ENCODE assay signal across 9 cellular contexts in the genomic region with DNA sequence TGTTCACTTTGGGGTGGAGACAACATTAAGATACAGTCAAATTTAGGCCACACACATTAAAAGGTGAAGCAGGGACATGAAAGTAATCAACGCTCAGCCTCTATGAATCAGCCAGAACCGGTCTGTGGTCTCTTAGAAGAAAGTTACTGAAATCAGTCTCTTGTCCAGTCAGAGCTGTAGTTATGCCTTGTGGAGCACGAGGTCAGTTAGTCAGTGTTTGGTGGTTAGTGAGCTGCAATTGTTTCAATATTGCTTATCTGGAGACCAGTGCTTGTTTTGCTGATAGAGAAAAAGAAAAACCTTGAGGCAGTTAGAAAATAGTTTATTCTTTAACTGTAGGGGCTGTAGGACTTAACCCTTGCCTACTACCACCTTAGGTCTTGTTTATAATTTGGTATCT.
A peak's percentile ranks its signal among the peaks of the same experiment; 100 is the strongest.
DNase-seq lines count a peak whose midpoint lies in the region; ATAC-seq, FAIRE-seq and TF ChIP-seq lines count a peak whose summit lies in the region.
"Had no signal": no experiment of that assay in that cellular context is flagged by ENCODE, and none has a peak within 500 bp of the region (broad histone marks: within the 10 kb centered on the region; RNA-seq: fewer than 3 reads in every experiment).

No MANE protein-coding gene starts in this region.

- H3K79me2 ChIP-seq in astrocyte (ENCODE audit: insufficient read depth, low read length), result no peaks in the 10 kb centered on the region

- H3K9ac ChIP-seq in astrocyte (ENCODE audit: low read length), result peak overlapping the region; percentile 33
- H3K9ac ChIP-seq: BLaER1 had no signal

- H3K9me3 ChIP-seq in astrocyte (ENCODE audit: insufficient read depth, low read depth, low read length), result no peaks in the 10 kb centered on the region
- H3K9me3 ChIP-seq in HAP-1, result no peaks in the 10 kb centered on the region

- H3K27me3 ChIP-seq in astrocyte (ENCODE audit: insufficient read depth, low read length) (no peaks in the 10 kb centered on the region), HAP-1 (ENCODE audit: low read depth) (no peaks in the 10 kb centered on the region)
- H3K27me3 ChIP-seq: BLaER1 had no signal

- TF ChIP-seq CTCF in astrocyte (IDR thresholded peaks at IDR 0.05; ENCODE audit: insufficient read depth, low read depth, low read length), result no peak

- CTCF ChIA-PET in activated CD8-positive, alpha-beta memory T cell treated with anti-CD3 and anti-CD28 coated beads, Interleukin-2, amount 10 ng/mL, durations not matched to agents 7 days and 5 days (lab: Charles Lee), result interaction anchor here (1.3 to 1.9 kb wide), 2 partner anchors 12 to 324 kb away, joined by 3 to 10 read pairs; no protein-coding TSS in a partner anchor

- H4K20me1 ChIP-seq in astrocyte (ENCODE audit: insufficient read depth, low read length), result no peaks in the 10 kb centered on the region
- H4K20me1 ChIP-seq: BLaER1 had no signal

- H2AFZ ChIP-seq in astrocyte (ENCODE audit: low read depth, low read length), result no peak overlapping the region

- H3K4me1 ChIP-seq in astrocyte (ENCODE audit: insufficient read depth, low read length) (peaks cover 18% of the 10 kb centered on the region), HAP-1 (no peaks in the 10 kb centered on the region)
- H3K4me1 ChIP-seq: BLaER1 had no signal

- H3K4me2 ChIP-seq in astrocyte (ENCODE audit: low read length), result peak overlapping the region; percentile 92
- H3K4me2 ChIP-seq: BLaER1 had no signal

- H3K27me3 Mint-ChIP-seq in activated CD8-positive, alpha-beta memory T cell treated with anti-CD3 and anti-CD28 coated beads, Interleukin-2, amount 10 ng/mL, durations not matched to agents 7 days and 5 days, result peaks cover 33% of the 10 kb centered on the region
- no peaks in the 10 kb centered on the region for H3K27me3 Mint-ChIP-seq in astrocyte (ENCODE audit: low read depth, unreplicated experiment)

- FAIRE-seq in astrocyte (lab: Jason Lieb, UNC), result peak; percentile 94

- in situ Hi-C loops in HAP-1 (cut with MboI; ENCODE audit: low sequenced_read_pairs), result loop anchor here (25.0 kb wide), 1 partner anchor 692 kb away; the partner anchor contains the start of gene KIF27

- peak; percentile 51 for DNase-seq in activated CD8-positive, alpha-beta memory T cell treated with anti-CD3 and anti-CD28 coated beads, Interleukin-2, amount 10 ng/mL, durations not matched to agents 7 days and 5 days
- DNase-seq in activated CD8-positive, alpha-beta memory T cell treated with anti-CD3 and anti-CD28 coated beads for 24 hours, result no peak
- DNase-seq in astrocyte (ENCODE audit: low read depth) (peak; percentile 89), AML-193 (lab: John Stamatoyannopoulos, UW) (no peak), HAP-1 (ENCODE audit: low spot score in 2 of 2) (no peak)
- no peak for DNase-seq in stimulated activated effector memory CD8-positive, alpha-beta T cell treated with anti-CD3 and anti-CD28 coated beads, Interleukin-12 subunit alpha, Interleukin-12 subunit beta, amount 100 ng/mL, for 72 hours (ENCODE audit: low spot score in 2 of 2)
- no peak for DNase-seq in activated CD4-positive, alpha-beta T cell treated with anti-CD3 and anti-CD28 coated beads, Interleukin-2, amount 50 U/mL, for 4 hours

- H3K36me3 ChIP-seq in astrocyte (ENCODE audit: insufficient read depth, low read length), result no peaks in the 10 kb centered on the region
- H3K36me3 ChIP-seq in HAP-1 (replicated peaks), result no peaks in the 10 kb centered on the region
- H3K36me3 ChIP-seq: BLaER1 had no signal

- H3K4me1 Mint-ChIP-seq in activated CD8-positive, alpha-beta memory T cell treated with anti-CD3 and anti-CD28 coated beads, Interleukin-2, amount 10 ng/mL, durations not matched to agents 7 days and 5 days, result peaks cover 13% of the 10 kb centered on the region
- H3K4me1 Mint-ChIP-seq in astrocyte (ENCODE audit: low read depth, unreplicated experiment), result peaks cover 18% of the 10 kb centered on the region
- peaks cover 19% of the 10 kb centered on the region for H3K4me1 Mint-ChIP-seq in stimulated activated effector memory CD8-positive, alpha-beta T cell treated with anti-CD3 and anti-CD28 coated beads, Interleukin-12 subunit alpha, Interleukin-12 subunit beta, amount 100 ng/mL, for 72 hours

- H3K36me3 Mint-ChIP-seq in activated CD8-positive, alpha-beta memory T cell treated with anti-CD3 and anti-CD28 coated beads, Interleukin-2, amount 10 ng/mL, durations not matched to agents 7 days and 5 days, result no peaks in the 10 kb centered on the region
- H3K36me3 Mint-ChIP-seq in astrocyte (ENCODE audit: low read depth, unreplicated experiment), result no peaks in the 10 kb centered on the region
- H3K36me3 Mint-ChIP-seq in stimulated activated effector memory CD8-positive, alpha-beta T cell treated with anti-CD3 and anti-CD28 coated beads, Interleukin-12 subunit alpha, Interleukin-12 subunit beta, amount 100 ng/mL, for 72 hours, result no peaks in the 10 kb centered on the region

- no peak overlapping the region for H3K4me3 Mint-ChIP-seq in activated CD8-positive, alpha-beta memory T cell treated with anti-CD3 and anti-CD28 coated beads, Interleukin-2, amount 10 ng/mL, durations not matched to agents 7 days and 5 days
- peak overlapping the region; percentile 41 for H3K4me3 Mint-ChIP-seq in astrocyte (ENCODE audit: unreplicated experiment)
- no peak overlapping the region for H3K4me3 Mint-ChIP-seq in stimulated activated effector memory CD8-positive, alpha-beta T cell treated with anti-CD3 and anti-CD28 coated beads, Interleukin-12 subunit alpha, Interleukin-12 subunit beta, amount 100 ng/mL, for 72 hours

- H3K9me3 Mint-ChIP-seq in activated CD8-positive, alpha-beta memory T cell treated with anti-CD3 and anti-CD28 coated beads, Interleukin-2, amount 10 ng/mL, durations not matched to agents 7 days and 5 days (ENCODE audit: low read depth), result no peaks in the 10 kb centered on the region
- peaks cover 3% of the 10 kb centered on the region for H3K9me3 Mint-ChIP-seq in astrocyte (ENCODE audit: unreplicated experiment)
- H3K9me3 Mint-ChIP-seq in stimulated activated effector memory CD8-positive, alpha-beta T cell treated with anti-CD3 and anti-CD28 coated beads, Interleukin-12 subunit alpha, Interleukin-12 subunit beta, amount 100 ng/mL, for 72 hours, result no peaks in the 10 kb centered on the region

- H3K4me3 ChIP-seq in astrocyte (ENCODE audit: insufficient read depth, low read depth, low read length) (no peak overlapping the region), HAP-1 (no peak overlapping the region)
- H3K4me3 ChIP-seq: BLaER1 had no signal

- H3K27ac ChIP-seq in astrocyte (ENCODE audit: low read depth, low read length), result no peak overlapping the region
- H3K27ac ChIP-seq: BLaER1 had no signal

- H3K27ac Mint-ChIP-seq in activated CD8-positive, alpha-beta memory T cell treated with anti-CD3 and anti-CD28 coated beads, Interleukin-2, amount 10 ng/mL, durations not matched to agents 7 days and 5 days, result no peak overlapping the region
- peak overlapping the region; percentile 16 for H3K27ac Mint-ChIP-seq in astrocyte (ENCODE audit: unreplicated experiment)
- H3K27ac Mint-ChIP-seq in stimulated activated effector memory CD8-positive, alpha-beta T cell treated with anti-CD3 and anti-CD28 coated beads, Interleukin-12 subunit alpha, Interleukin-12 subunit beta, amount 100 ng/mL, for 72 hours, result no peak overlapping the region

- peak; percentile 64 for ATAC-seq in activated CD8-positive, alpha-beta memory T cell treated with anti-CD3 and anti-CD28 coated beads, Interleukin-2, amount 10 ng/mL, durations not matched to agents 7 days and 5 days
- peak; percentile 95 for ATAC-seq in HG02981 (IDR thresholded peaks at IDR 0.05; ENCODE audit: unreplicated experiment)
- ATAC-seq in stimulated activated effector memory CD8-positive, alpha-beta T cell treated with anti-CD3 and anti-CD28 coated beads, Interleukin-12 subunit alpha, Interleukin-12 subunit beta, amount 100 ng/mL, for 72 hours, result peak; percentile 98

Comparison
In these comparisons a context has a peak if more than half of its experiments do, and no peak if none do; other contexts are left out.
1. DNase-seq: peak in activated CD8-positive, alpha-beta memory T cell treated with anti-CD3 and anti-CD28 coated beads, Interleukin-2, amount 10 ng/mL, durations not matched to agents 7 days and 5 days (single experiment) and astrocyte (single experiment); none in activated CD8-positive, alpha-beta memory T cell treated with anti-CD3 and anti-CD28 coated beads for 24 hours (single experiment), stimulated activated effector memory CD8-positive, alpha-beta T cell treated with anti-CD3 and anti-CD28 coated beads, Interleukin-12 subunit alpha, Interleukin-12 subunit beta, amount 100 ng/mL, for 72 hours (0 of 2), AML-193 (0 of 2), HAP-1 (0 of 2) and activated CD4-positive, alpha-beta T cell treated with anti-CD3 and anti-CD28 coated beads, Interleukin-2, amount 50 U/mL, for 4 hours (0 of 2).
2. Peak in every context shown above with its lines, with median percentiles within 50 percentile points of each other: ATAC-seq.